Comparison of ENCODE assay signal across 16 cellular contexts in the genomic region with DNA sequence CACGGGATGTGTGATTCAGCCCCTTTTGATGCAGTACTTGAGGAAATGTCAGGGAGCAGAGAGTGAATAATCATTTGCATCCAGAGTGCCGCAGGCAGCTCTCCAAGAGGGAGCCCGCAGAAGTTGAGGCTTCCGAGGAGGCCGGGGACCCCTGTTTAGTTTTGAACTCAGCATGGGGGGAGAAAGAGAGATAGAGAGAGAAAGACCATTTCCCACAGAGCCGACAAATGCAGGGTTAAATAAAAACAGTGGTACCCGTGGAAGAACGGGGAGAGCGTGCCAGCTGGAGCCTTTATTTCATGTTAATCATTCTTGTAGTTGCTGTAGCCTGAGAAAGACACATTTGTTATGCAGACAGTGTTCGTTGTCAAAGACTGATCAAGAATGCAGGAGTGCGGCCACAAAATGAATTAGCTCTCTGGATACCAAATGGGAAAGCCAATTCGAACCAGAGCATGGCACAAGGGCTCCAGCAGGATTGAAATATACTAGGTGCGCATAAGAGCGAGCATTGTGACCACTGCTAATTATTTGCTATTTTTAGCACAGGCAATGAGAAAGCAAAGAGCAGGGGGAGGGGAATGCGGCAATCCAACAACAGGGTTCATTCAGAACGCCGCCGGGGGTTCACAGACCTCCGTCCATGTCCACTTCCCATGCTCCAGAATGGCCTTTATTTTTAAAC.
DNase-seq lines count a peak whose midpoint lies in the region; FAIRE-seq and TF ChIP-seq lines count a peak whose summit lies in the region.
"Had no signal": no experiment of that assay in that cellular context is flagged by ENCODE, and none has a peak within 500 bp of the region (broad histone marks: within the 10 kb centered on the region; RNA-seq: fewer than 3 reads in every experiment).

No MANE protein-coding gene starts in this region.

- TF ChIP-seq CTCF in H1 (IDR thresholded peaks at IDR 0.05; ENCODE audit: control extremely low read depth in 1 of 3, insufficient read depth in 1 of 3, low read depth in 1 of 3, low read length in 3 of 3), result no peak
- no peak for TF ChIP-seq CTCF in HFFc6 (IDR thresholded peaks at IDR 0.05)

- H3K4me2 ChIP-seq in Karpas-422 (ENCODE audit: low read depth, low read length, poor library complexity, severe bottlenecking) (peak overlapping the region; percentile 83), H1 (ENCODE audit: insufficient read depth in 1 of 2, low read depth in 2 of 2, low read length in 2 of 2) (peak overlapping the region; percentile 48 to 67)
- H3K4me2 ChIP-seq: BLaER1 treated with 17β-estradiol and CSF1 and Interleukin-3, amounts not matched to agents 10 nM and 100 nM had no signal

- POLR2A ChIA-PET in H1 (lab: Charles Lee; ENCODE audit: partially characterized antibody), result interaction anchor here (0.9 kb wide), 1 partner anchor 11 kb away, joined by 3 read pairs; no protein-coding TSS in a partner anchor

- H3K79me2 ChIP-seq in Karpas-422 (ENCODE audit: low read length) (no peaks in the 10 kb centered on the region), H1 (ENCODE audit: control insufficient read depth in 1 of 2, insufficient read depth in 2 of 2, low read length in 2 of 2) (no peaks in the 10 kb centered on the region)

- peak overlapping the region; percentile 50 for H3K9ac ChIP-seq in Karpas-422 (ENCODE audit: low read length)
- H3K9ac ChIP-seq in H1 (replicated peaks in 1 of 4; ENCODE audit: extremely low read depth in 1 of 4, low read depth in 3 of 4, low read length in 3 of 4), result no peak overlapping the region
- H3K9ac ChIP-seq: BLaER1 treated with 17β-estradiol and CSF1 and Interleukin-3, amounts not matched to agents 10 nM and 100 nM had no signal

- CTCF ChIA-PET in H1 (lab: Charles Lee; ENCODE audit: partially characterized antibody), result no interaction called here

- H3K18ac ChIP-seq in H1 (ENCODE audit: extremely low read depth, low read length), result peak overlapping the region; percentile 48; the same call in 1 of the 2 replicates

- WGBS in H1 (ENCODE audit: extremely low coverage in 1 of 2, insufficient coverage in 1 of 2, insufficient read length in 1 of 2, insufficient replicate concordance in 2 of 2, low coverage in 1 of 2, low lambda C conversion rate in 2 of 2, missing lambda C conversion rate in 1 of 2), 2 experiments, result 5% methylated on average over 18 of the region's 19 CpGs; no CpG with 5 or more reads in 1 of the 2 experiments

- no peak overlapping the region for H4K5ac ChIP-seq in H1 (ENCODE audit: insufficient read length, low read depth, low read length)

- peak overlapping the region; percentile 77; the same call in 1 of the 2 replicates for H2BK5ac ChIP-seq in H1 (ENCODE audit: low read depth, low read length)

- H3K56ac ChIP-seq in H1 (replicated peaks; ENCODE audit: insufficient read length, low read depth, low read length), result peak overlapping the region; percentile 10

- no peak for TF ChIP-seq POLR2A in H1 (IDR thresholded peaks at IDR 0.05; ENCODE audit: control extremely low read depth in 1 of 2, low read depth in 2 of 2, low read length in 2 of 2)

- no peak overlapping the region for H3K23ac ChIP-seq in H1 (ENCODE audit: insufficient read length)

- peak; percentile 98 for FAIRE-seq in H1 (lab: Jason Lieb, UNC)
- FAIRE-seq: H54 had no signal

- H2AFZ ChIP-seq in Karpas-422 (ENCODE audit: low read length) (no peak overlapping the region), H1 (ENCODE audit: low read length) (no peak overlapping the region)

- no peaks in the 10 kb centered on the region for H3K4me1 Mint-ChIP-seq in HFFc6 (ENCODE audit: low read depth)

- H3K4me3 ChIP-seq in Karpas-422 (ENCODE audit: low read length) (peak overlapping the region; percentile 49), H1 (ENCODE audit: extremely low read depth in 1 of 4, insufficient read depth in 2 of 4, low read depth in 3 of 4, low read length in 4 of 4) (peak overlapping the region in 1 of 4 experiments; percentile 24; a peak in 1 of 8 replicates)
- H3K4me3 ChIP-seq: BLaER1 treated with 17β-estradiol and CSF1 and Interleukin-3, amounts not matched to agents 10 nM and 100 nM had no signal

- peaks cover 45% of the 10 kb centered on the region for H3K4me1 ChIP-seq in Karpas-422 (ENCODE audit: low read length)
- peaks cover 0 to 8% (median 4%) of the 10 kb centered on the region in 4 experiments; a peak in 4 of 7 replicates for H3K4me1 ChIP-seq in H1 (replicated peaks in 1 of 4; ENCODE audit: control insufficient read depth in 3 of 4, insufficient read depth in 4 of 4, low read length in 3 of 4)
- H3K4me1 ChIP-seq: BLaER1 treated with 17β-estradiol and CSF1 and Interleukin-3, amounts not matched to agents 10 nM and 100 nM had no signal

- no peak overlapping the region for H2BK15ac ChIP-seq in H1 (ENCODE audit: low read length)

- H3K27ac ChIP-seq in Karpas-422 (ENCODE audit: low read length) (peak overlapping the region; percentile 98), H1 (ENCODE audit: low read depth, low read length) (no peak overlapping the region; the same call in 1 of the 2 replicates)
- H3K27ac ChIP-seq: BLaER1 treated with 17β-estradiol and CSF1 and Interleukin-3, amounts not matched to agents 10 nM and 100 nM had no signal

- H3K4me3 Mint-ChIP-seq in HFFc6, result no peak overlapping the region
- H3K4me3 Mint-ChIP-seq: T-helper 1 cell treated with Interleukin-12 subunit alpha and Interleukin-12 subunit beta and Interleukin-4 antibody, amounts not matched to agents 30 μg/mL and 1 μg/mL, for 36 hours had no signal

- no peak overlapping the region for H3K14ac ChIP-seq in H1 (ENCODE audit: insufficient read length)

- H3K4ac ChIP-seq in H1 (replicated peaks; ENCODE audit: insufficient read length, low read depth, low read length), result no peak overlapping the region

- H2AK5ac ChIP-seq in H1 (ENCODE audit: low read depth, low read length), result no peak overlapping the region

- 0 out of 4 replicates have a peak, but pooled peaks of 1 of the 2 experiments have one; percentile 1 for TF ChIP-seq RAD21 in H1 (IDR thresholded peaks at IDR 0.05 in 1 of 2, conservative IDR thresholded peaks at IDR 0.05 in 1 of 2; ENCODE audit: low read depth in 2 of 2, low read length in 2 of 2)

- H4K8ac ChIP-seq in H1 (ENCODE audit: extremely low read depth, insufficient read depth, low read length), result peak overlapping the region; percentile 2; the same call in 1 of the 2 replicates

- H4K20me1 ChIP-seq in Karpas-422 (ENCODE audit: insufficient read depth, low read depth, low read length) (no peaks in the 10 kb centered on the region), H1 (replicated peaks in 1 of 2; ENCODE audit: control insufficient read depth in 1 of 2, insufficient read depth in 2 of 2, low read length in 2 of 2) (no peaks in the 10 kb centered on the region)
- H4K20me1 ChIP-seq: BLaER1 treated with 17β-estradiol and CSF1 and Interleukin-3, amounts not matched to agents 10 nM and 100 nM had no signal

- H2BK20ac ChIP-seq in H1 (ENCODE audit: low read length), result peak overlapping the region; percentile 40; the same call in 1 of the 2 replicates

- H3K9me3 ChIP-seq in Karpas-422 (ENCODE audit: low read length) (no peaks in the 10 kb centered on the region), H1 (ENCODE audit: insufficient read depth in 2 of 2, low read depth in 1 of 2, low read length in 1 of 2) (no peaks in the 10 kb centered on the region)
- H3K9me3 ChIP-seq: BLaER1 treated with 17β-estradiol and CSF1 and Interleukin-3, amounts not matched to agents 10 nM and 100 nM had no signal

- no peaks in the 10 kb centered on the region for H3K9me3 Mint-ChIP-seq in HFFc6
- H3K9me3 Mint-ChIP-seq: T-helper 1 cell treated with Interleukin-12 subunit alpha and Interleukin-12 subunit beta and Interleukin-4 antibody, amounts not matched to agents 30 μg/mL and 1 μg/mL, for 36 hours had no signal

- no peaks in the 10 kb centered on the region for H3K23me2 ChIP-seq in H1 (ENCODE audit: low read depth, low read length)

- H3K27me3 ChIP-seq in Karpas-422 (ENCODE audit: low read length) (no peaks in the 10 kb centered on the region), H1 (replicated peaks in 1 of 4; ENCODE audit: control insufficient read depth in 3 of 4, extremely low read depth in 1 of 4, insufficient read depth in 3 of 4, low read length in 3 of 4) (no peaks in the 10 kb centered on the region)
- H3K27me3 ChIP-seq: BLaER1 treated with 17β-estradiol and CSF1 and Interleukin-3, amounts not matched to agents 10 nM and 100 nM had no signal

- DNase-seq in Karpas-422 (peak; percentile 57), H1 (ENCODE audit: low read depth in 1 of 2, low spot score in 2 of 2) (peak in 1 of 2 experiments; percentile 45), medulla oblongata (ENCODE audit: extremely low spot score) (peak; percentile 54), putamen (ENCODE audit: low spot score) (peak; percentile 47), glomerular visceral epithelial cell (ENCODE audit: extremely low spot score) (no peak), HFFc6 (no peak), LoVo (ENCODE audit: low spot score) (no peak)
- DNase-seq: activated CD4-positive, alpha-beta T cell treated with anti-CD3 and anti-CD28 coated beads for 48 hours; activated T-cell treated with anti-CD3 and anti-CD28 coated beads, Interleukin-2, amount 50 U/mL, for 48 hours; effector memory CD4-positive, alpha-beta T cell; EL; MV-4-11; PC-3 had no signal

- peak overlapping the region; percentile 44 for H2BK120ac ChIP-seq in H1 (replicated peaks; ENCODE audit: low read depth, low read length)

- H3K36me3 ChIP-seq in Karpas-422 (ENCODE audit: insufficient read depth, low read length), result no peaks in the 10 kb centered on the region
- no peaks in the 10 kb centered on the region for H3K36me3 ChIP-seq in H1 (ENCODE audit: control insufficient read depth in 2 of 4, insufficient read depth in 4 of 4, low read length in 3 of 4)
- H3K36me3 ChIP-seq: BLaER1 treated with 17β-estradiol and CSF1 and Interleukin-3, amounts not matched to agents 10 nM and 100 nM had no signal

- H2BK12ac ChIP-seq in H1 (ENCODE audit: low read depth, low read length), result no peak overlapping the region

- H3K79me1 ChIP-seq in H1 (ENCODE audit: low read depth, low read length), result no peaks in the 10 kb centered on the region

- TF ChIP-seq EP300 in H1 (IDR thresholded peaks at IDR 0.05; ENCODE audit: borderline replicate concordance in 1 of 2, low read depth in 2 of 2, low read length in 2 of 2), result no peak

- no peak overlapping the region for H3K27ac Mint-ChIP-seq in HFFc6
- H3K27ac Mint-ChIP-seq: T-helper 1 cell treated with Interleukin-12 subunit alpha and Interleukin-12 subunit beta and Interleukin-4 antibody, amounts not matched to agents 30 μg/mL and 1 μg/mL, for 36 hours had no signal

- no peaks in the 10 kb centered on the region for H3K27me3 Mint-ChIP-seq in HFFc6 (ENCODE audit: insufficient read depth)

- no peaks in the 10 kb centered on the region for H3K36me3 Mint-ChIP-seq in HFFc6 (ENCODE audit: low read depth)

- no peak overlapping the region for H4K91ac ChIP-seq in H1 (replicated peaks; ENCODE audit: insufficient read length, low read length)

- no peaks in the 10 kb centered on the region for H3K9me2 ChIP-seq in Karpas-422 (replicated peaks; ENCODE audit: insufficient read depth, low read length)

TF ChIP-seq in H1, 55 proteins besides CTCF, POLR2A, EP300 and RAD21 (continues in another document):
- 0 out of 4 replicates have a peak, but pooled peaks of 1 of the 2 experiments have one; percentile 32 for TF ChIP-seq HDAC2 (IDR thresholded peaks at IDR 0.05; ENCODE audit: borderline replicate concordance in 1 of 2, low read depth in 2 of 2, low read length in 2 of 2)
- TF ChIP-seq TBP (IDR thresholded peaks at IDR 0.05; ENCODE audit: low read depth, low read length), result no peak

Comparison
In these comparisons a context has a peak if more than half of its experiments do, and no peak if none do; other contexts are left out.
1. DNase-seq: peak in Karpas-422 (single experiment), medulla oblongata (single experiment) and putamen (single experiment); none in glomerular visceral epithelial cell (single experiment), HFFc6 (single experiment) and LoVo (single experiment).